Comparison of ENCODE assay signal across 1 cellular context in the genomic region with DNA sequence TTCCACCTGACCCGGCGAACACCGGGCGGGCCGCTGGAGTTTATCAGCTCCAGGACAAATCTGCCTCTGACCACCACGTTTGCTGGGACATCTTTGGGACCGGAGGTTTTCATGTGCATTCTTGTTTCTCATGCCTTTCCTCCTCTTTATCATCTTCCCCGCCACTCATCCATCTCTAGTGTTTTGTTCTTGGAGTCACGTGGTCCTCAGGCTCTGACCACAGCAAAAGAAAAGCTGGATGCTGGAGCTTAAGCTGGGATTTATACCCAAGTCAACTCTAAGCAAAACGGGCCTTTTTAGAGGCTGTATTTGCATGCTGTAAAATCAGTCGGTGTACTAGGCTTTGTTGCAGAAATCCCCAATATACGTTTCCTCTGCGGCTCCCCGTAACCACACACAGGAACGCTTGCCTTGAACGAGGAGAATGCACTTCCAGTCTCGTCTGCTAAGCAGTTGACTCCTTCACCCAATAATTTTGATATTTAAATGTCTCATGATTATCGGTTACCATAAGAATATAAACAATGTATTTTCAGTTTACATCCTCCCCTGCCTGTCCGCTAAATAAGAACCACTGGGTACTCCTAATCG.
TF ChIP-seq lines count a peak whose summit lies in the region.

No MANE protein-coding gene starts in this region.

TF ChIP-seq in IMR-90, 13 proteins besides CTCF, POLR2A, EP300 and RAD21 (continued from another document):
- no peak for TF ChIP-seq RFX5 (IDR thresholded peaks at IDR 0.05; ENCODE audit: low read depth, low read length)
